8 cellular contexts compared by ENCODE assay signal in genomic region chr17:81909966-81910839, GRCh38. TPM values are rescaled to one million over a fixed set of nuclear protein-coding genes. Genes with fewer than 3 reads are reported as not detected.
A peak's percentile ranks its signal among the peaks of the same experiment; 100 is the strongest.
DNase-seq lines count a peak whose midpoint lies in the region; ATAC-seq and TF ChIP-seq lines count a peak whose summit lies in the region.

No MANE protein-coding gene starts in this region.

- no peaks in the 10 kb centered on the region for H3K9me3 ChIP-seq in skeletal muscle tissue (ENCODE audit: control insufficient read depth in 3 of 3, low read length in 3 of 3)

- peaks cover 14% of the 10 kb centered on the region for H3K4me1 Mint-ChIP-seq in activated naive CD4-positive, alpha-beta T cell treated with anti-CD3 and anti-CD28 coated beads for 36 hours (ENCODE audit: low read depth)

- no peak for DNase-seq in activated naive CD4-positive, alpha-beta T cell treated with anti-CD3 and anti-CD28 coated beads for 36 hours
- DNase-seq in activated naive CD4-positive, alpha-beta T cell (lab: John Stamatoyannopoulos, UW) = no peak
- DNase-seq in hepatic stellate cell (ENCODE audit: low spot score) = peak; percentile 47

- H3K27me3 ChIP-seq in skeletal muscle tissue (ENCODE audit: control insufficient read depth in 3 of 3, insufficient read depth in 3 of 3, low read length in 3 of 3) = no peaks in the 10 kb centered on the region

- H3K4me3 Mint-ChIP-seq in activated naive CD4-positive, alpha-beta T cell treated with anti-CD3 and anti-CD28 coated beads for 36 hours = peak overlapping the region; percentile 79

- H3K4me3 ChIP-seq in WI38 (ENCODE audit: low read depth, low read length) (peak overlapping the region; percentile 76), skeletal muscle tissue (ENCODE audit: low read length in 3 of 3) (peak overlapping the region; percentile 67 to 84 (median 83))

- peak overlapping the region; percentile 65 to 83 (median 71) for H3K9ac ChIP-seq in skeletal muscle tissue (ENCODE audit: low read depth in 1 of 3, low read length in 3 of 3)

- peaks cover 31 to 40% (median 33%) of the 10 kb centered on the region in 3 donors for H3K36me3 ChIP-seq in skeletal muscle tissue (ENCODE audit: control insufficient read depth in 3 of 3, insufficient read depth in 3 of 3, low read length in 3 of 3)

- CTCF ChIA-PET in activated naive CD4-positive, alpha-beta T cell treated with anti-CD3 and anti-CD28 coated beads for 36 hours (lab: Charles Lee) = interaction anchor here (1.0 kb wide), 1 partner anchor 11 kb away, joined by 3 read pairs; no protein-coding TSS in a partner anchor

- H3K27ac Mint-ChIP-seq in activated naive CD4-positive, alpha-beta T cell treated with anti-CD3 and anti-CD28 coated beads for 36 hours = no peak overlapping the region

- H3K27me3 Mint-ChIP-seq in activated naive CD4-positive, alpha-beta T cell treated with anti-CD3 and anti-CD28 coated beads for 36 hours (ENCODE audit: low read depth) = no peaks in the 10 kb centered on the region

- H3K36me3 Mint-ChIP-seq in activated naive CD4-positive, alpha-beta T cell treated with anti-CD3 and anti-CD28 coated beads for 36 hours (ENCODE audit: low read depth) = peaks cover 10% of the 10 kb centered on the region

- TF ChIP-seq CTCF in WI38 (IDR thresholded peaks at IDR 0.05; ENCODE audit: low read depth, low read length) = no peak

- no peaks in the 10 kb centered on the region for H3K9me3 Mint-ChIP-seq in activated naive CD4-positive, alpha-beta T cell treated with anti-CD3 and anti-CD28 coated beads for 36 hours

- peaks cover 22 to 46% (median 25%) of the 10 kb centered on the region in 3 donors for H3K4me1 ChIP-seq in skeletal muscle tissue (ENCODE audit: control insufficient read depth in 3 of 3, insufficient read depth in 3 of 3, low read length in 3 of 3)

- intact Hi-C loops in activated naive CD4-positive, alpha-beta T cell treated with anti-CD3 and anti-CD28 coated beads for 36 hours (cut with micrococcal nuclease) = loop anchor here (2.0 kb wide), 1 partner anchor 39 kb away; the partner anchor contains the start of gene ARHGDIA

- no peak overlapping the region for H3K27ac ChIP-seq in skeletal muscle tissue (ENCODE audit: low read depth, low read length)

- ATAC-seq in GM21381 (IDR thresholded peaks at IDR 0.05; ENCODE audit: unreplicated experiment) = no peak
- ATAC-seq in HG03469 (IDR thresholded peaks at IDR 0.05; ENCODE audit: unreplicated experiment) = no peak
- ATAC-seq in GM21526 (IDR thresholded peaks at IDR 0.05; ENCODE audit: low FRiP score, unreplicated experiment) = no peak

RNA-seq across cellular contexts. Expression of gene PCYT2, which starts 1.0 kb away (rescaled TPM):
- total RNA-seq in activated naive CD4-positive, alpha-beta T cell treated with anti-CD3 and anti-CD28 coated beads for 36 hours = 10 to 100 TPM; 15.9 to 16.6 TPM
- total RNA-seq in skeletal muscle tissue = 10.4 TPM

RNA-seq across cellular contexts. Expression of gene SIRT7, which starts 7.8 kb away (rescaled TPM):
- 10 to 100 TPM; 18.8 to 22.1 TPM for total RNA-seq in activated naive CD4-positive, alpha-beta T cell treated with anti-CD3 and anti-CD28 coated beads for 36 hours
- 3.7 TPM for total RNA-seq in skeletal muscle tissue

RNA-seq across cellular contexts. Expression of gene NPB, which starts 8.2 kb away (rescaled TPM):
- under 1 TPM; 0.12 to 0.19 TPM for total RNA-seq in activated naive CD4-positive, alpha-beta T cell treated with anti-CD3 and anti-CD28 coated beads for 36 hours
- 1.0 TPM for total RNA-seq in skeletal muscle tissue

RNA-seq across cellular contexts. Expression of gene MAFG, which starts 17.3 kb away (rescaled TPM):
- total RNA-seq in activated naive CD4-positive, alpha-beta T cell treated with anti-CD3 and anti-CD28 coated beads for 36 hours = 10 to 100 TPM; 13.5 to 14.8 TPM
- 8.9 TPM for total RNA-seq in skeletal muscle tissue

RNA-seq across cellular contexts. Expression of gene ANAPC11, which starts 18.7 kb away (rescaled TPM):
- total RNA-seq in activated naive CD4-positive, alpha-beta T cell treated with anti-CD3 and anti-CD28 coated beads for 36 hours = 100 to 1,000 TPM; 171 to 182 TPM
- 104 TPM for total RNA-seq in skeletal muscle tissue
